8 cellular contexts compared by ENCODE assay signal in the genomic region with DNA sequence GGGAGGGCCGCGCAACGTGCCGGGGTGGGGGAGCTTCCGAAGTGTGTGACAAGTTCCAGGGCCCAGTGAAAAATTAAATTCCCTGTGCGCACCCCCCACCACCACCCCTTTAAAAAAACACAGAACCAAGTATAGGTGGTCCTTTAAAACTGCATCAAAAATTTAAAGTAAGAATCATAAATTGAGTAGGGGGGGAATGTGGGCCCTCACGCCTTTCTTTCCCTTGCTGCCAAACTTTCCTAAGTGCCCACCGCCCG. TPM values are rescaled to one million over a fixed set of nuclear protein-coding genes. Genes with fewer than 3 reads are reported as not detected.
A peak's percentile ranks its signal among the peaks of the same experiment; 100 is the strongest.
DNase-seq lines count a peak whose midpoint lies in the region; ATAC-seq, FAIRE-seq and TF ChIP-seq lines count a peak whose summit lies in the region.

No MANE protein-coding gene starts in this region.

- peak overlapping the region; percentile 97 for H3K27ac ChIP-seq in HUES48 (ENCODE audit: low read depth, low read length)

- intact Hi-C loops in left colon (cut with DNase I, micrococcal nuclease) = no loop called here

- H3K36me3 ChIP-seq in HUES48 (ENCODE audit: control insufficient read depth, insufficient read depth, low read length) (peaks cover 12% of the 10 kb centered on the region), bronchial epithelial cell (ENCODE audit: control insufficient read depth, insufficient read depth, low read length) (peaks cover under 1% of the 10 kb centered on the region)

- H3K36me3 Mint-ChIP-seq in naive B cell = peaks cover 13 to 15% of the 10 kb centered on the region in 2 donors

- DNase-seq in AG09309 (ENCODE audit: low read depth) = no peak
- no peak for DNase-seq in bronchial epithelial cell (ENCODE audit: low read depth)
- no peak for DNase-seq in naive B cell
- DNase-seq in AG08396 (ENCODE audit: low spot score) = no peak
- DNase-seq in HuH-7.5 (ENCODE audit: low spot score) = no peak
- DNase-seq in left colon = no peak
- no peak for DNase-seq in stimulated activated CD4-positive, alpha-beta T cell treated with anti-CD3 and anti-CD28 coated beads, Interleukin-2, amount 100 ng/mL, for 24 hours

- ATAC-seq in naive B cell (ENCODE audit: low read depth in 2 of 2) = no peak
- ATAC-seq in left colon = no peak

- H3K9me3 ChIP-seq in HUES48 (ENCODE audit: control insufficient read depth, insufficient read depth, low read length) = no peaks in the 10 kb centered on the region

- H3K27ac Mint-ChIP-seq in naive B cell = peak overlapping the region; percentile 76 to 99 (median 98)

- H3K4me3 Mint-ChIP-seq in naive B cell = peak overlapping the region; percentile 92 to 99 (median 98)

- H3K9ac ChIP-seq in HUES48 (ENCODE audit: low read depth, low read length) = peak overlapping the region; percentile 89; the same call in 1 of the 2 replicates

- H3K27me3 Mint-ChIP-seq in naive B cell = no peaks in the 10 kb centered on the region

- FAIRE-seq in bronchial epithelial cell (lab: Jason Lieb, UNC) = no peak

- H3K9me3 Mint-ChIP-seq in naive B cell = no peaks in the 10 kb centered on the region

- H3K4me1 ChIP-seq in HUES48 (ENCODE audit: control insufficient read depth, insufficient read depth, low read length) = peaks cover 28% of the 10 kb centered on the region

- peak overlapping the region; percentile 94 for H3K4me3 ChIP-seq in AG09309 (ENCODE audit: control insufficient read depth, low read depth, low read length)
- H3K4me3 ChIP-seq in HUES48 (ENCODE audit: low read depth, low read length) = peak overlapping the region; percentile 93
- H3K4me3 ChIP-seq in bronchial epithelial cell (ENCODE audit: low read depth, low read length) = peak overlapping the region; percentile 88

- H3K4me1 Mint-ChIP-seq in naive B cell = peaks cover 32 to 40% (median 36%) of the 10 kb centered on the region in 3 donors

- H3K27me3 ChIP-seq in HUES48 (ENCODE audit: control insufficient read depth, insufficient read depth, low read length) = no peaks in the 10 kb centered on the region
- H3K27me3 ChIP-seq in bronchial epithelial cell (ENCODE audit: control insufficient read depth, insufficient read depth, low read length) = no peaks in the 10 kb centered on the region

- TF ChIP-seq CTCF in AG09309 (IDR thresholded peaks at IDR 0.05; ENCODE audit: control insufficient read depth, insufficient read depth, low read depth, low read length, missing control alignments) = no peak
- TF ChIP-seq CTCF in bronchial epithelial cell (IDR thresholded peaks at IDR 0.05; ENCODE audit: insufficient read depth, low read length, severe bottlenecking) = no peak

RNA-seq across cellular contexts. Expression of a gene that starts 2.5 kb away (rescaled TPM):
- 1.8 and 3.6 TPM in 2 replicates for total RNA-seq in bronchial epithelial cell
- 100 to 1,000 TPM; 152 to 246 (median 192) TPM for polyA plus RNA-seq in naive B cell (ENCODE audit: low read depth in 6 of 6)
- 10 to 100 TPM; 28.9 to 29.0 TPM for total RNA-seq in left colon
